Comparison of ENCODE assay signal across 1 cellular context in the genomic region with DNA sequence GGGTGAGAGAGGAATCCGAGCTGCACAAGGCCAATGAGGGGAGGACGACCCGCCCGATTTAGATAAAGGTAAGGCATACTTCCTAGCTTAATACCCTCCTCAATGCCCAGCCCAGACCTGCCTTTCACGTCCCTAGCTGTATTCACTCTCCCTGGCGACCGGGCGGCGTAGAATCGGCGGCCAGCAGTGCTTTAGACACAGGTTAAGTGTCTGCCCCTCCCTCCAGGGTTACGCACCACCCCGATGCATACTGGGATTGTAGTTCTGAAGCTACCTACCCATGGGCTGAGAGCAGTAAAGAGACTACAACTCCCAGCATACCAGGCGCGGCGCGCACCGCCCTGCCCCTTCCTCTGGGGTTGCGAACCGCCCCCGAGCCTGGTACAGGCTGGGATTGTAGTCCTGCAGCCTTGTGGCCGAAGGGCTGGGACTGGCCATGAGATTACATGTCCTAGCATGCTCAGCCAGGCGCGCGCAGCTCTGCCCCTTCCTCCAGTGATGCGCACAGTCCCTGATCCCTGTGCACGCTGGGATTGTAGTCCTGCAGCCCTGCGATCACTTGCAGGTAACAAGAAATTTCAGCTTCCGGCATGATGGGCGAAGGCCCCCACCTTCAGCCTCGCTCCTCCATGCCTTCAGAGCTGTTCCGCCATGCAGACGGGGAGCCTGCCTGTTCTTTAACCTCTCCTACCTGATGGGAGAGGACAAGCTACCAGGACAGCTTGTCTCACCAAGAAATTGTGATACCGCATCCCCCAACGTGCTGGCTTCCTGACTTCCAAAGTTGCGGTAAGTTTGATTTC.
TF ChIP-seq lines count a peak whose summit lies in the region.

No MANE protein-coding gene starts in this region.

TF ChIP-seq in HepG2, 621 proteins besides CTCF, POLR2A, EP300 and RAD21 (continued from another document and continues in another):
- TF ChIP-seq, protein P1, sequence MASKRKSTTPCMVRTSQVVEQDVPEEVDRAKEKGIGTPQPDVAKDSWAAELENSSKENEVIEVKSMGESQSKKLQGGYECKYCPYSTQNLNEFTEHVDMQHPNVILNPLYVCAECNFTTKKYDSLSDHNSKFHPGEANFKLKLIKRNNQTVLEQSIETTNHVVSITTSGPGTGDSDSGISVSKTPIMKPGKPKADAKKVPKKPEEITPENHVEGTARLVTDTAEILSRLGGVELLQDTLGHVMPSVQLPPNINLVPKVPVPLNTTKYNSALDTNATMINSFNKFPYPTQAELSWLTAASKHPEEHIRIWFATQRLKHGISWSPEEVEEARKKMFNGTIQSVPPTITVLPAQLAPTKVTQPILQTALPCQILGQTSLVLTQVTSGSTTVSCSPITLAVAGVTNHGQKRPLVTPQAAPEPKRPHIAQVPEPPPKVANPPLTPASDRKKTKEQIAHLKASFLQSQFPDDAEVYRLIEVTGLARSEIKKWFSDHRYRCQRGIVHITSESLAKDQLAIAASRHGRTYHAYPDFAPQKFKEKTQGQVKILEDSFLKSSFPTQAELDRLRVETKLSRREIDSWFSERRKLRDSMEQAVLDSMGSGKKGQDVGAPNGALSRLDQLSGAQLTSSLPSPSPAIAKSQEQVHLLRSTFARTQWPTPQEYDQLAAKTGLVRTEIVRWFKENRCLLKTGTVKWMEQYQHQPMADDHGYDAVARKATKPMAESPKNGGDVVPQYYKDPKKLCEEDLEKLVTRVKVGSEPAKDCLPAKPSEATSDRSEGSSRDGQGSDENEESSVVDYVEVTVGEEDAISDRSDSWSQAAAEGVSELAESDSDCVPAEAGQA (IDR thresholded peaks at IDR 0.05; ENCODE audit: low read depth), result peak; percentile 66
- TF ChIP-seq, protein P1 (CRISPR knock-in tag; IDR thresholded peaks at IDR 0.05; ENCODE audit: borderline replicate concordance), result no peak
- TF ChIP-seq TEAD3 (CRISPR knock-in tag; optimal IDR thresholded peaks at IDR 0.05; ENCODE audit: borderline replicate concordance) (peak; percentile 94), ZNF660 (CRISPR knock-in tag; IDR thresholded peaks at IDR 0.05; ENCODE audit: borderline replicate concordance, low read depth) (no peak), ZNF362 (CRISPR knock-in tag; IDR thresholded peaks at IDR 0.05; ENCODE audit: borderline replicate concordance) (peak; percentile 45; the same call in 1 of the 2 replicates), CCDC6 (CRISPR knock-in tag; IDR thresholded peaks at IDR 0.05) (peak; percentile 49; the same call in 1 of the 2 replicates), ZNF772 (CRISPR knock-in tag; IDR thresholded peaks at IDR 0.05) (no peak), NR0B2 (CRISPR knock-in tag; IDR thresholded peaks at IDR 0.05) (peak; percentile 64; the same call in 1 of the 2 replicates), NCOA2 (CRISPR knock-in tag; IDR thresholded peaks at IDR 0.05) (no peak; the same call in 1 of the 2 replicates), AGO1 (IDR thresholded peaks at IDR 0.05; ENCODE audit: low read depth, low read length, poor library complexity, severe bottlenecking) (peak; percentile 41), ZMYM4 (CRISPR knock-in tag; IDR thresholded peaks at IDR 0.05) (peak; percentile 83; the same call in 1 of the 2 replicates), CREB1 (IDR thresholded peaks at IDR 0.05) (peak; percentile 80), CREB1 (CRISPR knock-in tag; IDR thresholded peaks at IDR 0.05) (peak; percentile 97), ZNF225 (CRISPR knock-in tag; IDR thresholded peaks at IDR 0.05) (peak; percentile 22; the same call in 1 of the 2 replicates), ASH2L (IDR thresholded peaks at IDR 0.05; ENCODE audit: insufficient read length, low read depth, low read length) (peak; percentile 79), ZNF124 (CRISPR knock-in tag; IDR thresholded peaks at IDR 0.05) (0 out of 2 replicates have a peak, but pooled peaks have one; percentile 31), ZNF468 (CRISPR knock-in tag; IDR thresholded peaks at IDR 0.05) (no peak), ZNF720 (CRISPR knock-in tag; IDR thresholded peaks at IDR 0.05) (0 out of 2 replicates have a peak, but pooled peaks have one; percentile 41), CEBPG (CRISPR knock-in tag; IDR thresholded peaks at IDR 0.05) (peak; percentile 41; the same call in 1 of the 2 replicates), NFKBIZ (CRISPR knock-in tag; IDR thresholded peaks at IDR 0.05) (0 out of 2 replicates have a peak, but pooled peaks have one; percentile 31), ZNF160 (CRISPR knock-in tag; IDR thresholded peaks at IDR 0.05) (peak; percentile 83), YY1 (IDR thresholded peaks at IDR 0.05; ENCODE audit: insufficient read depth, insufficient replicate concordance, low read depth, low read length) (peak; percentile 72), PPARG (CRISPR knock-in tag; conservative IDR thresholded peaks at IDR 0.05) (peak; percentile 43; the same call in 1 of the 2 replicates), ZNF530 (CRISPR knock-in tag; IDR thresholded peaks at IDR 0.05; ENCODE audit: low read depth) (no peak), TAF15 (IDR thresholded peaks at IDR 0.05; ENCODE audit: low read depth, low read length, poor library complexity, severe bottlenecking) (peak; percentile 60), CBX5 (CRISPR knock-in tag; IDR thresholded peaks at IDR 0.05; ENCODE audit: borderline replicate concordance) (peak; percentile 15; the same call in 1 of the 2 replicates), ZNF691 (CRISPR knock-in tag; IDR thresholded peaks at IDR 0.05; ENCODE audit: borderline replicate concordance, low read depth) (peak; percentile 56; the same call in 1 of the 2 replicates), NR2C2 (CRISPR knock-in tag; IDR thresholded peaks at IDR 0.05; ENCODE audit: borderline replicate concordance) (peak; percentile 99), NCOR1 (IDR thresholded peaks at IDR 0.05; ENCODE audit: borderline replicate concordance, low read length) (peak; percentile 12; the same call in 1 of the 2 replicates), IKZF5 (CRISPR knock-in tag; IDR thresholded peaks at IDR 0.05) (peak; percentile 77; the same call in 1 of the 2 replicates)
- TF ChIP-seq, protein P2, sequence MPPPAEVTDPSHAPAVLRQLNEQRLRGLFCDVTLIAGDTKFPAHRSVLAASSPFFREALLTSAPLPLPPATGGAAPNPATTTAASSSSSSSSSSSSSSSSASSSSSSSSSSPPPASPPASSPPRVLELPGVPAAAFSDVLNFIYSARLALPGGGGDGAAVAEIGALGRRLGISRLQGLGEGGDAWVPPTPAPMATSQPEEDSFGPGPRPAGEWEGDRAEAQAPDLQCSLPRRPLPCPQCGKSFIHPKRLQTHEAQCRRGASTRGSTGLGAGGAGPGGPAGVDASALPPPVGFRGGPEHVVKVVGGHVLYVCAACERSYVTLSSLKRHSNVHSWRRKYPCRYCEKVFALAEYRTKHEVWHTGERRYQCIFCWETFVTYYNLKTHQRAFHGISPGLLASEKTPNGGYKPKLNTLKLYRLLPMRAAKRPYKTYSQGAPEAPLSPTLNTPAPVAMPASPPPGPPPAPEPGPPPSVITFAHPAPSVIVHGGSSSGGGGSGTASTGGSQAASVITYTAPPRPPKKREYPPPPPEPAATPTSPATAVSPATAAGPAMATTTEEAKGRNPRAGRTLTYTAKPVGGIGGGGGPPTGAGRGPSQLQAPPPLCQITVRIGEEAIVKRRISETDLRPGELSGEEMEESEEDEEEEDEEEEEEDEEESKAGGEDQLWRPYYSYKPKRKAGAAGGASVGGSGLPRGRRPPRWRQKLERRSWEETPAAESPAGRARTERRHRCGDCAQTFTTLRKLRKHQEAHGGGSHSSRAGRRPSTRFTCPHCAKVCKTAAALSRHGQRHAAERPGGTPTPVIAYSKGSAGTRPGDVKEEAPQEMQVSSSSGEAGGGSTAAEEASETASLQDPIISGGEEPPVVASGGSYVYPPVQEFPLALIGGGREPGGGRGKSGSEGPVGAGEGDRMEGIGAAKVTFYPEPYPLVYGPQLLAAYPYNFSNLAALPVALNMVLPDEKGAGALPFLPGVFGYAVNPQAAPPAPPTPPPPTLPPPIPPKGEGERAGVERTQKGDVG (CRISPR knock-in tag; IDR thresholded peaks at IDR 0.05; ENCODE audit: borderline replicate concordance), result 0 out of 2 replicates have a peak, but pooled peaks have one; percentile 58
- TF ChIP-seq, protein P3, sequence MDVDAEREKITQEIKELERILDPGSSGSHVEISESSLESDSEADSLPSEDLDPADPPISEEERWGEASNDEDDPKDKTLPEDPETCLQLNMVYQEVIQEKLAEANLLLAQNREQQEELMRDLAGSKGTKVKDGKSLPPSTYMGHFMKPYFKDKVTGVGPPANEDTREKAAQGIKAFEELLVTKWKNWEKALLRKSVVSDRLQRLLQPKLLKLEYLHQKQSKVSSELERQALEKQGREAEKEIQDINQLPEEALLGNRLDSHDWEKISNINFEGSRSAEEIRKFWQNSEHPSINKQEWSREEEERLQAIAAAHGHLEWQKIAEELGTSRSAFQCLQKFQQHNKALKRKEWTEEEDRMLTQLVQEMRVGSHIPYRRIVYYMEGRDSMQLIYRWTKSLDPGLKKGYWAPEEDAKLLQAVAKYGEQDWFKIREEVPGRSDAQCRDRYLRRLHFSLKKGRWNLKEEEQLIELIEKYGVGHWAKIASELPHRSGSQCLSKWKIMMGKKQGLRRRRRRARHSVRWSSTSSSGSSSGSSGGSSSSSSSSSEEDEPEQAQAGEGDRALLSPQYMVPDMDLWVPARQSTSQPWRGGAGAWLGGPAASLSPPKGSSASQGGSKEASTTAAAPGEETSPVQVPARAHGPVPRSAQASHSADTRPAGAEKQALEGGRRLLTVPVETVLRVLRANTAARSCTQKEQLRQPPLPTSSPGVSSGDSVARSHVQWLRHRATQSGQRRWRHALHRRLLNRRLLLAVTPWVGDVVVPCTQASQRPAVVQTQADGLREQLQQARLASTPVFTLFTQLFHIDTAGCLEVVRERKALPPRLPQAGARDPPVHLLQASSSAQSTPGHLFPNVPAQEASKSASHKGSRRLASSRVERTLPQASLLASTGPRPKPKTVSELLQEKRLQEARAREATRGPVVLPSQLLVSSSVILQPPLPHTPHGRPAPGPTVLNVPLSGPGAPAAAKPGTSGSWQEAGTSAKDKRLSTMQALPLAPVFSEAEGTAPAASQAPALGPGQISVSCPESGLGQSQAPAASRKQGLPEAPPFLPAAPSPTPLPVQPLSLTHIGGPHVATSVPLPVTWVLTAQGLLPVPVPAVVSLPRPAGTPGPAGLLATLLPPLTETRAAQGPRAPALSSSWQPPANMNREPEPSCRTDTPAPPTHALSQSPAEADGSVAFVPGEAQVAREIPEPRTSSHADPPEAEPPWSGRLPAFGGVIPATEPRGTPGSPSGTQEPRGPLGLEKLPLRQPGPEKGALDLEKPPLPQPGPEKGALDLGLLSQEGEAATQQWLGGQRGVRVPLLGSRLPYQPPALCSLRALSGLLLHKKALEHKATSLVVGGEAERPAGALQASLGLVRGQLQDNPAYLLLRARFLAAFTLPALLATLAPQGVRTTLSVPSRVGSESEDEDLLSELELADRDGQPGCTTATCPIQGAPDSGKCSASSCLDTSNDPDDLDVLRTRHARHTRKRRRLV (CRISPR knock-in tag; IDR thresholded peaks at IDR 0.05), result no peak
- TF ChIP-seq, protein P4, sequence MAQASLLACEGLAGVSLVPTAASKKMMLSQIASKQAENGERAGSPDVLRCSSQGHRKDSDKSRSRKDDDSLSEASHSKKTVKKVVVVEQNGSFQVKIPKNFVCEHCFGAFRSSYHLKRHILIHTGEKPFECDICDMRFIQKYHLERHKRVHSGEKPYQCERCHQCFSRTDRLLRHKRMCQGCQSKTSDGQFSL (CRISPR knock-in tag; IDR thresholded peaks at IDR 0.05), result no peak
- TF ChIP-seq, protein P5, sequence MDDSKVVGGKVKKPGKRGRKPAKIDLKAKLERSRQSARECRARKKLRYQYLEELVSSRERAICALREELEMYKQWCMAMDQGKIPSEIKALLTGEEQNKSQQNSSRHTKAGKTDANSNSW (CRISPR knock-in tag; IDR thresholded peaks at IDR 0.05; ENCODE audit: borderline replicate concordance), result no peak
